ENCODE assay signal across 14 cellular contexts in genomic region chr10:14926061-14926470, GRCh38. TPM values are rescaled to one million over a fixed set of nuclear protein-coding genes. Genes with fewer than 3 reads are reported as not detected.
DNase-seq lines count a peak whose midpoint lies in the region; ATAC-seq and TF ChIP-seq lines count a peak whose summit lies in the region.
"Had no signal": no experiment of that assay in that cellular context is flagged by ENCODE, and none has a peak within 500 bp of the region (broad histone marks: within the 10 kb centered on the region; RNA-seq: fewer than 3 reads in every experiment).

No MANE protein-coding gene starts in this region.

- no peak overlapping the region for H3K4me3 Mint-ChIP-seq in Calu3 (ENCODE audit: low read depth, unreplicated experiment)
- H3K4me3 Mint-ChIP-seq: activated naive CD8-positive, alpha-beta T cell treated with anti-CD3 and anti-CD28 coated beads for 36 hours; stimulated activated naive CD8-positive, alpha-beta T cell treated with anti-CD3 and anti-CD28 coated beads, Interleukin-15, amount 100 ng/mL, for 72 hours had no signal

- H4K20me1 ChIP-seq in GM23248 (ENCODE audit: insufficient read depth), result no peaks in the 10 kb centered on the region

- H3K9me3 Mint-ChIP-seq in Calu3 (ENCODE audit: low read depth, unreplicated experiment), result no peaks in the 10 kb centered on the region
- H3K9me3 Mint-ChIP-seq: activated naive CD8-positive, alpha-beta T cell treated with anti-CD3 and anti-CD28 coated beads for 36 hours; stimulated activated naive CD8-positive, alpha-beta T cell treated with anti-CD3 and anti-CD28 coated beads, Interleukin-15, amount 100 ng/mL, for 72 hours had no signal

- 85 to 88% methylated on average over 8 of the region's 8 CpGs for WGBS in GM23248 (ENCODE audit: low coverage in 1 of 2, low lambda C conversion rate in 2 of 2, missing lambda C conversion rate in 2 of 2), 2 experiments

- H3F3A ChIP-seq in GM23248 (ENCODE audit: insufficient read depth), result no peaks in the 10 kb centered on the region

- H3K79me2 ChIP-seq in GM23248 (ENCODE audit: insufficient read depth), result no peaks in the 10 kb centered on the region

- H3K36me3 Mint-ChIP-seq in Calu3 (ENCODE audit: insufficient read depth, unreplicated experiment), result peaks cover 62% of the 10 kb centered on the region

- CTCF ChIA-PET in Calu3 (lab: Charles Lee), result no interaction called here

- no peak overlapping the region for H3K4me2 ChIP-seq in GM23248 (ENCODE audit: unreplicated experiment)

- BruUV-seq in Calu3 (replicated peaks; lab: Mats Ljungman, UMichigan), result no TSS peak

- H3K9me2 ChIP-seq in GM23248 (ENCODE audit: insufficient read depth), result no peaks in the 10 kb centered on the region

- TF ChIP-seq CTCF in Calu3 (IDR thresholded peaks at IDR 0.05; ENCODE audit: unreplicated experiment), result no peak
- TF ChIP-seq CTCF in epithelial cell of esophagus (IDR thresholded peaks at IDR 0.05; ENCODE audit: insufficient read depth, low read depth, low read length, missing control alignments), result no peak

- no peak overlapping the region for H2AFZ ChIP-seq in GM23248

- peak overlapping the region; percentile 58 for H3K27ac Mint-ChIP-seq in Calu3 (ENCODE audit: unreplicated experiment)
- H3K27ac Mint-ChIP-seq: activated naive CD8-positive, alpha-beta T cell treated with anti-CD3 and anti-CD28 coated beads for 36 hours; stimulated activated naive CD8-positive, alpha-beta T cell treated with anti-CD3 and anti-CD28 coated beads, Interleukin-15, amount 100 ng/mL, for 72 hours had no signal

- no peaks in the 10 kb centered on the region for H3K27me3 Mint-ChIP-seq in Calu3 (ENCODE audit: unreplicated experiment)
- H3K27me3 Mint-ChIP-seq: activated naive CD8-positive, alpha-beta T cell treated with anti-CD3 and anti-CD28 coated beads for 36 hours; stimulated activated naive CD8-positive, alpha-beta T cell treated with anti-CD3 and anti-CD28 coated beads, Interleukin-15, amount 100 ng/mL, for 72 hours had no signal

- H3K4me1 ChIP-seq in GM23248 (ENCODE audit: insufficient read depth), result no peaks in the 10 kb centered on the region

- peaks cover 12% of the 10 kb centered on the region for H3K4me1 Mint-ChIP-seq in Calu3 (ENCODE audit: low read depth, unreplicated experiment)
- H3K4me1 Mint-ChIP-seq: stimulated activated naive CD8-positive, alpha-beta T cell treated with anti-CD3 and anti-CD28 coated beads, Interleukin-15, amount 100 ng/mL, for 72 hours had no signal

- H3K27me3 ChIP-seq in GM23248 (replicated peaks; ENCODE audit: insufficient read depth), result no peaks in the 10 kb centered on the region

- DNase-seq in Calu3 (peak; percentile 41), epithelial cell of esophagus (ENCODE audit: low read depth) (peak; percentile 64), germinal center (ENCODE audit: low spot score) (no peak), GM23248 (no peak), DMS 273 (lab: John Stamatoyannopoulos, UW; ENCODE audit: unreplicated experiment) (no peak)
- DNase-seq in activated CD8-positive, alpha-beta memory T cell treated with anti-CD3 and anti-CD28 coated beads, Interleukin-2, amount 50 U/mL, for 48 hours, result no peak
- DNase-seq: activated naive CD8-positive, alpha-beta T cell treated with anti-CD3 and anti-CD28 coated beads for 36 hours; caudate nucleus; NCI-H187 treated with DMSO at 0.1 percent for 48 hours; NCI-H69; stimulated activated naive CD8-positive, alpha-beta T cell treated with anti-CD3 and anti-CD28 coated beads, Interleukin-15, amount 100 ng/mL, for 72 hours had no signal

- H3K9ac ChIP-seq in GM23248, result no peak overlapping the region

- in situ Hi-C loops in GM23248 (cut with MboI), result no loop called here

- H3K4me3 ChIP-seq in epithelial cell of esophagus (ENCODE audit: low read length), result no peak overlapping the region
- no peak overlapping the region for H3K4me3 ChIP-seq in GM23248

- H3K27ac ChIP-seq in GM23248, result no peak overlapping the region

- no peaks in the 10 kb centered on the region for H3K9me3 ChIP-seq in GM23248 (ENCODE audit: low read depth)

- intact Hi-C loops in Calu3 (cut with micrococcal nuclease; ENCODE audit: unreplicated experiment), result no loop called here

- peaks cover 35% of the 10 kb centered on the region; the same call in 1 of the 2 replicates for H3K36me3 ChIP-seq in GM23248 (ENCODE audit: low read depth)

- ATAC-seq in GM21381 (IDR thresholded peaks at IDR 0.05; ENCODE audit: unreplicated experiment) (peak; percentile 26), HG03066 (IDR thresholded peaks at IDR 0.05; ENCODE audit: low read depth, unreplicated experiment) (peak; percentile 5)
- ATAC-seq: stimulated activated naive CD8-positive, alpha-beta T cell treated with anti-CD3 and anti-CD28 coated beads, Interleukin-15, amount 100 ng/mL, for 72 hours had no signal

RNA-seq across cellular contexts. Expression of gene DCLRE1C, which starts 27.8 kb away (rescaled TPM):
- 21.2 and 26.3 TPM in 2 replicates for total RNA-seq in Calu3 (2022)
- 7.5 and 8.2 TPM in 2 replicates for total RNA-seq in GM23248 (2014; rRNA removed; shearing (Covaris generic))
- 9.8 and 11.3 TPM in 2 replicates for polyA plus RNA-seq in GM23248 (2016; fragmentation: Nextera tagmentation; extraction: Ambion mirVana)

RNA-seq across cellular contexts. Expression of gene MEIG1, which starts 33.1 kb away (rescaled TPM):
- total RNA-seq in Calu3 (2022), result not detected in 2 replicates
- total RNA-seq in GM23248 (2014; rRNA removed; shearing (Covaris generic)), result not detected in 2 replicates
- polyA plus RNA-seq in GM23248 (2016; fragmentation: Nextera tagmentation; extraction: Ambion mirVana), result 0.33 and 0.43 TPM in 2 replicates
- total RNA-seq: frontal cortex had no signal

RNA-seq across cellular contexts. Expression of gene SUV39H2, which starts 47.4 kb away (rescaled TPM):
- total RNA-seq in Calu3 (2022), result 32.0 and 33.7 TPM in 2 replicates
- total RNA-seq in GM23248 (2014; rRNA removed; shearing (Covaris generic)), result 14.6 and 21.8 TPM in 2 replicates
- 8.9 and 9.3 TPM in 2 replicates for polyA plus RNA-seq in GM23248 (2016; fragmentation: Nextera tagmentation; extraction: Ambion mirVana)

Comparison
In these comparisons a context has a peak if more than half of its experiments do, and no peak if none do; other contexts are left out.
1. DNase-seq: peak in Calu3 (single experiment) and epithelial cell of esophagus (single experiment); none in germinal center (single experiment), GM23248 (single experiment), DMS 273 (single experiment) and activated CD8-positive, alpha-beta memory T cell treated with anti-CD3 and anti-CD28 coated beads, Interleukin-2, amount 50 U/mL, for 48 hours (single experiment).